9 cellular contexts compared by ENCODE assay signal in the genomic region with DNA sequence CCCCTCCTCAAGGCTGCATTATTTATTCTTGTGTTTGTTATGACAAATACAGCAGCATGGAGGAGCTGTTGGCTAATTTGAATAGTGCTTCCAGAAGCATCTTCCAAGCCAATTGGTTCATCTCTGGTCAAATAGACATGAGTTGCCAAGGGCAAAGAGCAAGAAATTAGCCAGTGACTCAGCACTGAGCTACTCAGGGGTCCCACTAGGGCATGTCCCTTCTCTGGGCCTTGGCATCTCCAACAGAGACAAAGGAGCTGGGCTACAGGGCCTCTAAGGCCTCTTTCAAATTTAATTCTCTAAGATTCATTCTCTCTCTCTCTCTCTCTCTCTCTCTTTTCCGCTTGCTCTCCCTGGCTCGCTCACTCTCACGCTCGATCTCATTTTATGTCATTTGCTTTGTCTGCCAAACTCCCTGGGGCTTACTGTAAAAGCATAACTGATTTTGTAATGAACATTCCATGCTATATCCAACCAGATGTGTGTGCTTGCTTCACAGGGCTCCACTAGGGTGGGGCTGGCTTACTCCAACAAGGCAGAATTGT.
DNase-seq lines count a peak whose midpoint lies in the region; ATAC-seq, FAIRE-seq and TF ChIP-seq lines count a peak whose summit lies in the region.
"Had no signal": no experiment of that assay in that cellular context is flagged by ENCODE, and none has a peak within 500 bp of the region (broad histone marks: within the 10 kb centered on the region; RNA-seq: fewer than 3 reads in every experiment).

No MANE protein-coding gene starts in this region.

- 100% methylated on average over 2 of the region's 4 CpGs; no CpG with 5 or more reads in 1 of the 2 experiments for WGBS in H1 (ENCODE audit: extremely low coverage in 1 of 2, insufficient coverage in 1 of 2, insufficient read length in 1 of 2, insufficient replicate concordance in 2 of 2, low coverage in 1 of 2, low lambda C conversion rate in 2 of 2, missing lambda C conversion rate in 1 of 2), 2 experiments
- 78% methylated on average over 4 of the region's 4 CpGs for WGBS in mesenchymal stem cell
- 47% methylated on average over 4 of the region's 4 CpGs for WGBS in suprapubic skin

- no peak overlapping the region for H3K27ac Mint-ChIP-seq in activated naive CD4-positive, alpha-beta T cell treated with anti-CD3 and anti-CD28 coated beads, Interleukin-2, amount 50 U/mL, for 72 hours

- no peak overlapping the region for H4K5ac ChIP-seq in H1 (ENCODE audit: insufficient read length, low read depth, low read length)

- no peaks in the 10 kb centered on the region for H3K36me3 ChIP-seq in H1 (ENCODE audit: control insufficient read depth in 2 of 4, insufficient read depth in 4 of 4, low read length in 3 of 4)
- no peaks in the 10 kb centered on the region for H3K36me3 ChIP-seq in mesenchymal stem cell (ENCODE audit: control insufficient read depth in 1 of 2, insufficient read depth in 2 of 2, low read depth in 1 of 2, low read length in 2 of 2)
- no peaks in the 10 kb centered on the region for H3K36me3 ChIP-seq in suprapubic skin

- H4K91ac ChIP-seq in H1 (replicated peaks; ENCODE audit: insufficient read length, low read length) (no peak overlapping the region), mesenchymal stem cell (ENCODE audit: low read length) (no peak overlapping the region)

- H3K4me3 ChIP-seq in H1 (ENCODE audit: extremely low read depth in 1 of 4, insufficient read depth in 2 of 4, low read depth in 3 of 4, low read length in 4 of 4): no peak overlapping the region
- no peak overlapping the region for H3K4me3 ChIP-seq in mesenchymal stem cell (ENCODE audit: insufficient read depth in 1 of 2, low read depth in 1 of 2, low read length in 2 of 2)
- H3K4me3 ChIP-seq in suprapubic skin: no peak overlapping the region

- H3K56ac ChIP-seq in H1 (replicated peaks; ENCODE audit: insufficient read length, low read depth, low read length): no peak overlapping the region

- ATAC-seq in GM18867 (IDR thresholded peaks at IDR 0.05; ENCODE audit: unreplicated experiment): no peak
- ATAC-seq in activated naive CD4-positive, alpha-beta T cell treated with anti-CD3 and anti-CD28 coated beads, Interleukin-2, amount 50 U/mL, for 72 hours: no peak

- no peak overlapping the region for H3K9ac ChIP-seq in H1 (replicated peaks in 1 of 4; ENCODE audit: extremely low read depth in 1 of 4, low read depth in 3 of 4, low read length in 3 of 4)
- no peak overlapping the region for H3K9ac ChIP-seq in mesenchymal stem cell (ENCODE audit: low read length)

- peak; percentile 35 for TF ChIP-seq CTCF in AG09319 (IDR thresholded peaks at IDR 0.05; ENCODE audit: low read depth, low read length)
- TF ChIP-seq CTCF in H1 (IDR thresholded peaks at IDR 0.05; ENCODE audit: control extremely low read depth in 1 of 3, insufficient read depth in 1 of 3, low read depth in 1 of 3, low read length in 3 of 3): no peak
- TF ChIP-seq CTCF in suprapubic skin (IDR thresholded peaks at IDR 0.05): peak in 1 of 2 donors; percentile 11

- POLR2A ChIA-PET in H1 (lab: Charles Lee; ENCODE audit: partially characterized antibody): interaction anchor here (1.1 kb wide), 1 partner anchor 14 kb away, joined by 3 read pairs; no protein-coding TSS in a partner anchor

- no peaks in the 10 kb centered on the region for H3K79me1 ChIP-seq in H1 (ENCODE audit: low read depth, low read length)
- H3K79me1 ChIP-seq in mesenchymal stem cell (replicated peaks; ENCODE audit: low read length, poor library complexity, severe bottlenecking): no peaks in the 10 kb centered on the region

- H3K27ac ChIP-seq in H1 (ENCODE audit: low read depth, low read length) (no peak overlapping the region), mesenchymal stem cell (ENCODE audit: low read length, poor library complexity, severe bottlenecking) (no peak overlapping the region), suprapubic skin (no peak overlapping the region)

- no peaks in the 10 kb centered on the region for H3K36me3 Mint-ChIP-seq in activated naive CD4-positive, alpha-beta T cell treated with anti-CD3 and anti-CD28 coated beads, Interleukin-2, amount 50 U/mL, for 72 hours

- H2BK120ac ChIP-seq in H1 (replicated peaks; ENCODE audit: low read depth, low read length) (no peak overlapping the region), mesenchymal stem cell (ENCODE audit: low read depth, low read length) (no peak overlapping the region)

- H2BK15ac ChIP-seq in H1 (ENCODE audit: low read length) (no peak overlapping the region), mesenchymal stem cell (ENCODE audit: low read depth, poor library complexity, severe bottlenecking) (no peak overlapping the region)

- no peak overlapping the region for H3K23ac ChIP-seq in H1 (ENCODE audit: insufficient read length)
- no peak overlapping the region for H3K23ac ChIP-seq in mesenchymal stem cell (ENCODE audit: low read length in 2 of 2)

- no peak for TF ChIP-seq POLR2A in H1 (IDR thresholded peaks at IDR 0.05; ENCODE audit: control extremely low read depth in 1 of 2, low read depth in 2 of 2, low read length in 2 of 2)
- TF ChIP-seq POLR2A in suprapubic skin (IDR thresholded peaks at IDR 0.05): no peak

- no peak overlapping the region for H2BK12ac ChIP-seq in H1 (ENCODE audit: low read depth, low read length)
- no peak overlapping the region for H2BK12ac ChIP-seq in mesenchymal stem cell (ENCODE audit: low read length in 2 of 2)

- H3K18ac ChIP-seq in H1 (ENCODE audit: extremely low read depth, low read length) (no peak overlapping the region), mesenchymal stem cell (ENCODE audit: low read depth in 1 of 2, low read length in 2 of 2) (no peak overlapping the region)

- H3K79me2 ChIP-seq in H1 (ENCODE audit: control insufficient read depth in 1 of 2, insufficient read depth in 2 of 2, low read length in 2 of 2): no peaks in the 10 kb centered on the region

- peak; percentile 87 for DNase-seq in AG09319 (ENCODE audit: extremely low read depth, low read depth)
- DNase-seq in LoVo (ENCODE audit: low spot score): peak; percentile 1
- no peak for DNase-seq in H1 (ENCODE audit: low read depth in 1 of 2, low spot score in 2 of 2)
- peak; percentile 3 for DNase-seq in mesenchymal stem cell
- no peak for DNase-seq in ACHN
- no peak for DNase-seq in activated naive CD4-positive, alpha-beta T cell treated with anti-CD3 and anti-CD28 coated beads, Interleukin-2, amount 50 U/mL, for 72 hours (ENCODE audit: low spot score in 2 of 2)
- DNase-seq in suprapubic skin (ENCODE audit: low spot score in 2 of 2): no peak
- DNase-seq: activated naive CD4-positive, alpha-beta T cell treated with anti-CD3 and anti-CD28 coated beads, Interleukin-2, amount 50 U/mL, for 16 hours had no signal

- H3K4me1 ChIP-seq in H1 (replicated peaks in 1 of 4; ENCODE audit: control insufficient read depth in 3 of 4, insufficient read depth in 4 of 4, low read length in 3 of 4) (no peaks in the 10 kb centered on the region), mesenchymal stem cell (ENCODE audit: control insufficient read depth, insufficient read depth, low read depth, low read length) (no peaks in the 10 kb centered on the region), suprapubic skin (peaks cover 10% of the 10 kb centered on the region)

- no peak for FAIRE-seq in H1 (lab: Jason Lieb, UNC)

- H2BK20ac ChIP-seq in H1 (ENCODE audit: low read length): no peak overlapping the region

- H3K9me3 Mint-ChIP-seq in activated naive CD4-positive, alpha-beta T cell treated with anti-CD3 and anti-CD28 coated beads, Interleukin-2, amount 50 U/mL, for 72 hours: no peaks in the 10 kb centered on the region

- TF ChIP-seq EP300 in H1 (IDR thresholded peaks at IDR 0.05; ENCODE audit: borderline replicate concordance in 1 of 2, low read depth in 2 of 2, low read length in 2 of 2): no peak
- TF ChIP-seq EP300 in suprapubic skin (IDR thresholded peaks at IDR 0.05): no peak

- H2AFZ ChIP-seq in H1 (ENCODE audit: low read length) (no peak overlapping the region), mesenchymal stem cell (ENCODE audit: low read depth, low read length) (no peak overlapping the region)

- H3K14ac ChIP-seq in H1 (ENCODE audit: insufficient read length) (no peak overlapping the region), mesenchymal stem cell (ENCODE audit: low read length in 2 of 2) (no peak overlapping the region)

- CTCF ChIA-PET in H1 (lab: Charles Lee; ENCODE audit: partially characterized antibody): interaction anchor here (0.6 to 1.3 kb wide), 3 partner anchors 73 to 809 kb away, joined by 3 to 4 read pairs (median 4); no protein-coding TSS in a partner anchor

- no peaks in the 10 kb centered on the region for H3K27me3 ChIP-seq in H1 (replicated peaks in 1 of 4; ENCODE audit: control insufficient read depth in 3 of 4, extremely low read depth in 1 of 4, insufficient read depth in 3 of 4, low read length in 3 of 4)
- H3K27me3 ChIP-seq in mesenchymal stem cell (ENCODE audit: control insufficient read depth in 1 of 2, insufficient read depth in 1 of 2, low read length in 2 of 2): peaks cover 0 to 41% of the 10 kb centered on the region in 2 experiments
- H3K27me3 ChIP-seq in suprapubic skin: no peaks in the 10 kb centered on the region

- H3K4ac ChIP-seq in H1 (replicated peaks; ENCODE audit: insufficient read length, low read depth, low read length) (no peak overlapping the region), mesenchymal stem cell (ENCODE audit: low read depth in 1 of 2, low read length in 2 of 2) (no peak overlapping the region)

- in situ Hi-C loops in ACHN (cut with HindIII; ENCODE audit: low pct_ligation_motif_present, low pct_unique_long_range_greater_than_20kb, low sequenced_read_pairs): no loop called here

- H4K8ac ChIP-seq in H1 (ENCODE audit: extremely low read depth, insufficient read depth, low read length) (no peak overlapping the region), mesenchymal stem cell (ENCODE audit: low read length) (no peak overlapping the region)

- H2BK5ac ChIP-seq in H1 (ENCODE audit: low read depth, low read length) (no peak overlapping the region), mesenchymal stem cell (ENCODE audit: low read depth, low read length, poor library complexity, severe bottlenecking) (no peak overlapping the region)

- H2AK5ac ChIP-seq in H1 (ENCODE audit: low read depth, low read length): no peak overlapping the region
- no peak overlapping the region for H2AK5ac ChIP-seq in mesenchymal stem cell (ENCODE audit: low read length, severe bottlenecking)

- no peak overlapping the region for H3K4me2 ChIP-seq in H1 (ENCODE audit: insufficient read depth in 1 of 2, low read depth in 2 of 2, low read length in 2 of 2)
- no peak overlapping the region for H3K4me2 ChIP-seq in mesenchymal stem cell (ENCODE audit: low read length, poor library complexity, severe bottlenecking)

- no peaks in the 10 kb centered on the region for H4K20me1 ChIP-seq in H1 (replicated peaks in 1 of 2; ENCODE audit: control insufficient read depth in 1 of 2, insufficient read depth in 2 of 2, low read length in 2 of 2)

- no peaks in the 10 kb centered on the region for H3K23me2 ChIP-seq in H1 (ENCODE audit: low read depth, low read length)

- TF ChIP-seq RAD21 in H1 (IDR thresholded peaks at IDR 0.05 in 1 of 2, conservative IDR thresholded peaks at IDR 0.05 in 1 of 2; ENCODE audit: low read depth in 2 of 2, low read length in 2 of 2): peak in 1 of 2 experiments; percentile 13; a peak in 1 of 4 replicates

- H3K9me3 ChIP-seq in H1 (ENCODE audit: insufficient read depth in 2 of 2, low read depth in 1 of 2, low read length in 1 of 2): no peaks in the 10 kb centered on the region
- no peaks in the 10 kb centered on the region for H3K9me3 ChIP-seq in mesenchymal stem cell (ENCODE audit: control insufficient read depth, low read length)
- H3K9me3 ChIP-seq in suprapubic skin: no peaks in the 10 kb centered on the region

Comparison
In these comparisons a context has a peak if more than half of its experiments do, and no peak if none do; other contexts are left out.
1. DNase-seq: peak in AG09319 (single experiment), LoVo (single experiment) and mesenchymal stem cell (single experiment); none in H1 (0 of 2), ACHN (single experiment), activated naive CD4-positive, alpha-beta T cell treated with anti-CD3 and anti-CD28 coated beads, Interleukin-2, amount 50 U/mL, for 72 hours (0 of 2) and suprapubic skin (0 of 2).